9 cellular contexts compared by ENCODE assay signal in genomic region chr9:131420913-131421312, GRCh38. TPM values are rescaled to one million over a fixed set of nuclear protein-coding genes. Genes with fewer than 3 reads are reported as not detected.
DNase-seq lines count a peak whose midpoint lies in the region; ATAC-seq and TF ChIP-seq lines count a peak whose summit lies in the region.
"Had no signal": no experiment of that assay in that cellular context is flagged by ENCODE, and none has a peak within 500 bp of the region (broad histone marks: within the 10 kb centered on the region; RNA-seq: fewer than 3 reads in every experiment).

No MANE protein-coding gene starts in this region.

- 0 out of 2 replicates have a peak overlapping the region, but pooled peaks have one; percentile 4 for H3K27ac ChIP-seq in HUES64 (ENCODE audit: low read depth, low read length)

- peaks cover 68% of the 10 kb centered on the region for H3K4me1 ChIP-seq in HUES64 (ENCODE audit: insufficient read depth, low read length)

- no peak overlapping the region for H3K4me3 Mint-ChIP-seq in central memory CD8-positive, alpha-beta T cell

- 35% methylated on average over 5 of the region's 5 CpGs for WGBS in HUES64

- H3K9ac ChIP-seq in HUES64 (ENCODE audit: low read depth, low read length): no peak overlapping the region

- H3K36me3 Mint-ChIP-seq in central memory CD8-positive, alpha-beta T cell (ENCODE audit: insufficient read depth): peaks cover 26% of the 10 kb centered on the region

- peak; percentile 45 for TF ChIP-seq CTCF in AG10803 (conservative IDR thresholded peaks at IDR 0.05; ENCODE audit: low read length)

- no peaks in the 10 kb centered on the region for H3K27me3 ChIP-seq in HUES64 (ENCODE audit: insufficient read depth, low read length)

- no peak overlapping the region for H3K4me3 ChIP-seq in AG10803 (ENCODE audit: low read length)
- H3K4me3 ChIP-seq in HUES64 (ENCODE audit: low read length): no peak overlapping the region

- H3K9me3 Mint-ChIP-seq in central memory CD8-positive, alpha-beta T cell: no peaks in the 10 kb centered on the region

- peak overlapping the region; percentile 78 for H3K27ac Mint-ChIP-seq in central memory CD8-positive, alpha-beta T cell (ENCODE audit: low read depth)

- H3K27me3 Mint-ChIP-seq in central memory CD8-positive, alpha-beta T cell: no peaks in the 10 kb centered on the region

- peaks cover 16% of the 10 kb centered on the region for H3K36me3 ChIP-seq in HUES64 (ENCODE audit: insufficient read depth, low read length)

- ATAC-seq in central memory CD8-positive, alpha-beta T cell (replicated peaks; ENCODE audit: extremely low read depth, poor library complexity, severe bottlenecking): no peak
- ATAC-seq in HG02610 (IDR thresholded peaks at IDR 0.05; ENCODE audit: unreplicated experiment): no peak
- ATAC-seq in HG03342 (IDR thresholded peaks at IDR 0.05; ENCODE audit: unreplicated experiment): no peak

- H3K9me3 ChIP-seq in HUES64 (ENCODE audit: insufficient read depth, low read depth, low read length): no peaks in the 10 kb centered on the region

- DNase-seq in AG10803 (ENCODE audit: low read depth) (peak; percentile 50), medulla oblongata (ENCODE audit: extremely low spot score) (peak; percentile 24), germinal center (ENCODE audit: low spot score) (no peak), SKM-1 (lab: John Stamatoyannopoulos, UW; ENCODE audit: unreplicated experiment) (no peak)
- DNase-seq in central memory CD8-positive, alpha-beta T cell (ENCODE audit: low spot score in 2 of 2): no peak
- DNase-seq: hippocampal formation had no signal

- H3K4me1 Mint-ChIP-seq in central memory CD8-positive, alpha-beta T cell: peaks cover 80% of the 10 kb centered on the region

RNA-seq across cellular contexts. Expression of gene PRRC2B, which starts 27.0 kb away (rescaled TPM):
- polyA plus RNA-seq in HUES64 (2013, experiment 1 of 2): 85.6 TPM
- polyA plus RNA-seq in HUES64 (2013, experiment 2 of 2): 111 TPM

Comparison
In these comparisons a context has a peak if more than half of its experiments do, and no peak if none do; other contexts are left out.
1. DNase-seq: peak in AG10803 (single experiment) and medulla oblongata (single experiment); none in central memory CD8-positive, alpha-beta T cell (0 of 2), germinal center (single experiment) and SKM-1 (single experiment).